ENCODE assay signal across 1 cellular context in genomic region chr12:49871811-49872251, GRCh38. TPM values are rescaled to one million over a fixed set of nuclear protein-coding genes. Genes with fewer than 3 reads are reported as not detected.
"Had no signal": no experiment of that assay in that cellular context is flagged by ENCODE, and none has a peak within 500 bp of the region (broad histone marks: within the 10 kb centered on the region; RNA-seq: fewer than 3 reads in every experiment).

No MANE protein-coding gene starts in this region.

RNA-seq across cellular contexts. Expression of gene FAIM2, which starts 31.9 kb away (rescaled TPM):
- total RNA-seq: kidney epithelial cell had no signal
